ENCODE assay signal across 1 cellular context in genomic region chr10:112643600-112643999, GRCh38.
TF ChIP-seq lines count a peak whose summit lies in the region.

No MANE protein-coding gene starts in this region.

TF ChIP-seq in HepG2, 621 proteins besides CTCF, POLR2A, EP300 and RAD21 (continued from another document and continues in another):
- TF ChIP-seq SNAPC4 (CRISPR knock-in tag; IDR thresholded peaks at IDR 0.05) (no peak), ZSCAN22 (CRISPR knock-in tag; IDR thresholded peaks at IDR 0.05) (no peak), CENPBD1 (CRISPR knock-in tag; IDR thresholded peaks at IDR 0.05; ENCODE audit: borderline replicate concordance, low read depth) (no peak), KDM5B (CRISPR knock-in tag; IDR thresholded peaks at IDR 0.05; ENCODE audit: borderline replicate concordance) (no peak), MTA3 (CRISPR knock-in tag; IDR thresholded peaks at IDR 0.05) (no peak), TERF1 (CRISPR knock-in tag; IDR thresholded peaks at IDR 0.05) (no peak), GATA4 (IDR thresholded peaks at IDR 0.05; ENCODE audit: borderline replicate concordance, low read depth) (peak; percentile 51; the same call in 1 of the 2 replicates), ZFP62 (CRISPR knock-in tag; IDR thresholded peaks at IDR 0.05) (no peak), NKX3-1 (CRISPR knock-in tag; IDR thresholded peaks at IDR 0.05) (0 out of 2 replicates have a peak, but pooled peaks have one; percentile 43), PHF21A (CRISPR knock-in tag; IDR thresholded peaks at IDR 0.05) (no peak), HOXA5 (CRISPR knock-in tag; IDR thresholded peaks at IDR 0.05) (peak; percentile 84), SNAPC2 (CRISPR knock-in tag; IDR thresholded peaks at IDR 0.05) (no peak), ZNF773 (CRISPR knock-in tag; IDR thresholded peaks at IDR 0.05; ENCODE audit: borderline replicate concordance) (no peak), ZNF431 (CRISPR knock-in tag; IDR thresholded peaks at IDR 0.05; ENCODE audit: borderline replicate concordance, low read depth) (no peak), MEF2D (CRISPR knock-in tag; IDR thresholded peaks at IDR 0.05) (0 out of 2 replicates have a peak, but pooled peaks have one; percentile 53), IRF2 (CRISPR knock-in tag; IDR thresholded peaks at IDR 0.05) (peak; percentile 77; the same call in 1 of the 2 replicates), ZNF547 (CRISPR knock-in tag; IDR thresholded peaks at IDR 0.05) (no peak), ZNF350 (CRISPR knock-in tag; IDR thresholded peaks at IDR 0.05; ENCODE audit: borderline replicate concordance, low read depth) (no peak), ZNF496 (CRISPR knock-in tag; IDR thresholded peaks at IDR 0.05; ENCODE audit: insufficient replicate concordance) (no peak), SOX13 (IDR thresholded peaks at IDR 0.05) (peak; percentile 76; the same call in 1 of the 2 replicates), SOX13 (CRISPR knock-in tag; conservative IDR thresholded peaks at IDR 0.05 in 1 of 2, IDR thresholded peaks at IDR 0.05 in 1 of 2) (peak in 1 of 2 experiments; percentile 97; a peak in 2 of 4 replicates), ZNF780A (CRISPR knock-in tag; IDR thresholded peaks at IDR 0.05) (no peak), SMC3 (IDR thresholded peaks at IDR 0.05; ENCODE audit: low read length) (peak; percentile 25; the same call in 1 of the 2 replicates), ZNF235 (CRISPR knock-in tag; IDR thresholded peaks at IDR 0.05; ENCODE audit: borderline replicate concordance) (no peak), ZBTB10 (CRISPR knock-in tag; IDR thresholded peaks at IDR 0.05; ENCODE audit: borderline replicate concordance) (no peak), NCOA5 (CRISPR knock-in tag; IDR thresholded peaks at IDR 0.05) (no peak), CCAR2 (optimal IDR thresholded peaks at IDR 0.05; ENCODE audit: low read depth, low read length) (no peak), SATB2 (CRISPR knock-in tag; IDR thresholded peaks at IDR 0.05) (peak; percentile 67; the same call in 1 of the 2 replicates), TARDBP (CRISPR knock-in tag; IDR thresholded peaks at IDR 0.05) (peak; percentile 47; the same call in 1 of the 2 replicates), TCF7 (IDR thresholded peaks at IDR 0.05; ENCODE audit: low read depth) (peak; percentile 63), ATAD3A (CRISPR knock-in tag; IDR thresholded peaks at IDR 0.05) (no peak), ZEB1 (IDR thresholded peaks at IDR 0.05; ENCODE audit: insufficient replicate concordance, low read depth) (no peak), SP2 (CRISPR knock-in tag; IDR thresholded peaks at IDR 0.05) (no peak), ZNF256 (CRISPR knock-in tag; conservative IDR thresholded peaks at IDR 0.05) (no peak), RBFOX2 (IDR thresholded peaks at IDR 0.05; ENCODE audit: low read depth, low read length) (no peak), REL (CRISPR knock-in tag; conservative IDR thresholded peaks at IDR 0.05) (no peak), HMGA1 (CRISPR knock-in tag; conservative IDR thresholded peaks at IDR 0.05) (no peak), GABPA (IDR thresholded peaks at IDR 0.05; ENCODE audit: low read depth, low read length) (no peak), GABPA (CRISPR knock-in tag; IDR thresholded peaks at IDR 0.05; ENCODE audit: low read depth) (no peak)
- TF ChIP-seq, protein P1, sequence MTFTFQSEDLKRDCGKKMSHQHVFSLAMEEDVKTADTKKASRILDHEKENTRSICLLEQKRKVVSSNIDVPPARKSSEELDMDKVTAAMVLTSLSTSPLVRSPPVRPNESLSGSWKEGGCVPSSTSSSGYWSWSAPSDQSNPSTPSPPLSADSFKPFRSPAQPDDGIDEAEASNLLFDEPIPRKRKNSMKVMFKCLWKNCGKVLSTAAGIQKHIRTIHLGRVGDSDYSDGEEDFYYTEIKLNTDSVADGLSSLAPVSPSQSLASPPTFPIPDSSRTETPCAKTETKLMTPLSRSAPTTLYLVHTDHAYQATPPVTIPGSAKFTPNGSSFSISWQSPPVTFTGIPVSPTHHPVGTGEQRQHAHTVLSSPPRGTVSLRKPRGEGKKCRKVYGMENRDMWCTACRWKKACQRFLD (CRISPR knock-in tag; IDR thresholded peaks at IDR 0.05; ENCODE audit: borderline replicate concordance), result no peak
- TF ChIP-seq, protein P2, sequence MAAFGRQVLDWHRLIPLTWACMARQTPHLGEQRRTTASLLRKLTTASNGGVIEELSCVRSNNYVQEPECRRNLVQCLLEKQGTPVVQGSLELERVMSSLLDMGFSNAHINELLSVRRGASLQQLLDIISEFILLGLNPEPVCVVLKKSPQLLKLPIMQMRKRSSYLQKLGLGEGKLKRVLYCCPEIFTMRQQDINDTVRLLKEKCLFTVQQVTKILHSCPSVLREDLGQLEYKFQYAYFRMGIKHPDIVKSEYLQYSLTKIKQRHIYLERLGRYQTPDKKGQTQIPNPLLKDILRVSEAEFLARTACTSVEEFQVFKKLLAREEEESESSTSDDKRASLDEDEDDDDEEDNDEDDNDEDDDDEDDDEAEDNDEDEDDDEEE (CRISPR knock-in tag; IDR thresholded peaks at IDR 0.05), result no peak
- TF ChIP-seq, protein P3, sequence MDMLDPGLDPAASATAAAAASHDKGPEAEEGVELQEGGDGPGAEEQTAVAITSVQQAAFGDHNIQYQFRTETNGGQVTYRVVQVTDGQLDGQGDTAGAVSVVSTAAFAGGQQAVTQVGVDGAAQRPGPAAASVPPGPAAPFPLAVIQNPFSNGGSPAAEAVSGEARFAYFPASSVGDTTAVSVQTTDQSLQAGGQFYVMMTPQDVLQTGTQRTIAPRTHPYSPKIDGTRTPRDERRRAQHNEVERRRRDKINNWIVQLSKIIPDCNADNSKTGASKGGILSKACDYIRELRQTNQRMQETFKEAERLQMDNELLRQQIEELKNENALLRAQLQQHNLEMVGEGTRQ (IDR thresholded peaks at IDR 0.05; ENCODE audit: low read depth, low read length), result no peak
- TF ChIP-seq, protein P3 (CRISPR knock-in tag; IDR thresholded peaks at IDR 0.05; ENCODE audit: borderline replicate concordance), result no peak
- TF ChIP-seq, protein P4, sequence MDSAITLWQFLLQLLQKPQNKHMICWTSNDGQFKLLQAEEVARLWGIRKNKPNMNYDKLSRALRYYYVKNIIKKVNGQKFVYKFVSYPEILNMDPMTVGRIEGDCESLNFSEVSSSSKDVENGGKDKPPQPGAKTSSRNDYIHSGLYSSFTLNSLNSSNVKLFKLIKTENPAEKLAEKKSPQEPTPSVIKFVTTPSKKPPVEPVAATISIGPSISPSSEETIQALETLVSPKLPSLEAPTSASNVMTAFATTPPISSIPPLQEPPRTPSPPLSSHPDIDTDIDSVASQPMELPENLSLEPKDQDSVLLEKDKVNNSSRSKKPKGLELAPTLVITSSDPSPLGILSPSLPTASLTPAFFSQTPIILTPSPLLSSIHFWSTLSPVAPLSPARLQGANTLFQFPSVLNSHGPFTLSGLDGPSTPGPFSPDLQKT (CRISPR knock-in tag; IDR thresholded peaks at IDR 0.05; ENCODE audit: borderline replicate concordance), result no peak
